Comparison of ENCODE assay signal across 8 cellular contexts in genomic region chr5:14142202-14142855, GRCh38.
DNase-seq lines count a peak whose midpoint lies in the region; ATAC-seq and TF ChIP-seq lines count a peak whose summit lies in the region.

No MANE protein-coding gene starts in this region.

- H3K9ac ChIP-seq in HUES48 (ENCODE audit: low read depth, low read length), result peak overlapping the region; percentile 66
- peak overlapping the region; percentile 76 for H3K9ac ChIP-seq in mucosa of stomach (ENCODE audit: low read length)

- peak overlapping the region; percentile 95 for H3K4me3 ChIP-seq in AG04449 (ENCODE audit: low read depth, low read length)
- peak overlapping the region; percentile 88 for H3K4me3 ChIP-seq in HUES48 (ENCODE audit: low read depth, low read length)
- H3K4me3 ChIP-seq in mucosa of stomach (ENCODE audit: low read length), result peak overlapping the region; percentile 74

- DNase-seq in AG04449 (ENCODE audit: low read depth, low spot score), result no peak
- no peak for DNase-seq in central memory CD8-positive, alpha-beta T cell (ENCODE audit: low spot score in 2 of 2)
- DNase-seq in GM10266 (ENCODE audit: extremely low spot score), result no peak

- no peak for TF ChIP-seq CTCF in AG04449 (IDR thresholded peaks at IDR 0.05; ENCODE audit: insufficient read depth, low read length, missing control alignments)
- no peak for TF ChIP-seq CTCF in GM10266 (IDR thresholded peaks at IDR 0.05; ENCODE audit: control insufficient read depth, insufficient read depth, low read depth, missing control alignments)

- no peaks in the 10 kb centered on the region for H3K36me3 ChIP-seq in HUES48 (ENCODE audit: control insufficient read depth, insufficient read depth, low read length)
- H3K36me3 ChIP-seq in mucosa of stomach (ENCODE audit: control insufficient read depth, insufficient read depth, low read length), result no peaks in the 10 kb centered on the region

- H3K4me1 Mint-ChIP-seq in central memory CD8-positive, alpha-beta T cell, result peaks cover 15% of the 10 kb centered on the region

- no peak overlapping the region for H3K27ac Mint-ChIP-seq in central memory CD8-positive, alpha-beta T cell (ENCODE audit: low read depth)

- peak overlapping the region; percentile 82 for H3K4me3 Mint-ChIP-seq in central memory CD8-positive, alpha-beta T cell

- H3K36me3 Mint-ChIP-seq in central memory CD8-positive, alpha-beta T cell (ENCODE audit: insufficient read depth), result peaks cover 3% of the 10 kb centered on the region

- H3K27me3 Mint-ChIP-seq in central memory CD8-positive, alpha-beta T cell, result peaks cover 42% of the 10 kb centered on the region

- ATAC-seq in GM18909 (IDR thresholded peaks at IDR 0.05; ENCODE audit: poor library complexity, unreplicated experiment) (peak; percentile 1), HG02973 (IDR thresholded peaks at IDR 0.05; ENCODE audit: unreplicated experiment) (no peak), GM21717 (IDR thresholded peaks at IDR 0.05; ENCODE audit: unreplicated experiment) (no peak)
- ATAC-seq in central memory CD8-positive, alpha-beta T cell (replicated peaks; ENCODE audit: extremely low read depth, poor library complexity, severe bottlenecking), result no peak

- H3K4me1 ChIP-seq in HUES48 (ENCODE audit: control insufficient read depth, insufficient read depth, low read length) (peaks cover 30% of the 10 kb centered on the region), mucosa of stomach (ENCODE audit: control insufficient read depth, insufficient read depth, low read length) (peaks cover 14% of the 10 kb centered on the region)

- peaks cover 7% of the 10 kb centered on the region for H3K27me3 ChIP-seq in HUES48 (ENCODE audit: control insufficient read depth, insufficient read depth, low read length)
- peaks cover 13% of the 10 kb centered on the region for H3K27me3 ChIP-seq in mucosa of stomach (ENCODE audit: control insufficient read depth, insufficient read depth, low read length)

- POLR2A ChIA-PET in AG04449 (lab: Yijun Ruan, JAX), result interaction anchor here (0.7 to 3.5 kb wide), 8 partner anchors 12 to 131 kb away, joined by 3 to 20 read pairs (median 6); no protein-coding TSS in a partner anchor

- CTCF ChIA-PET in AG04449 (lab: Yijun Ruan, JAX), result interaction anchor here (0.7 to 2.3 kb wide), 9 partner anchors 8 to 159 kb away, joined by 3 to 10 read pairs (median 4); no protein-coding TSS in a partner anchor

- peak overlapping the region; percentile 93 for H3K27ac ChIP-seq in HUES48 (ENCODE audit: low read depth, low read length)

- H3K9me3 Mint-ChIP-seq in central memory CD8-positive, alpha-beta T cell, result no peaks in the 10 kb centered on the region

- H3K9me3 ChIP-seq in HUES48 (ENCODE audit: control insufficient read depth, insufficient read depth, low read length) (no peaks in the 10 kb centered on the region), mucosa of stomach (ENCODE audit: control insufficient read depth, low read length) (no peaks in the 10 kb centered on the region)
